In genomic region chr17:1905190-1905919, GRCh38 we compare ENCODE assay signal across 12 cellular contexts.
A peak's percentile ranks its signal among the peaks of the same experiment; 100 is the strongest.
DNase-seq lines count a peak whose midpoint lies in the region; ATAC-seq, FAIRE-seq and TF ChIP-seq lines count a peak whose summit lies in the region.
"Had no signal": no experiment of that assay in that cellular context is flagged by ENCODE, and none has a peak within 500 bp of the region (broad histone marks: within the 10 kb centered on the region; RNA-seq: fewer than 3 reads in every experiment).

No MANE protein-coding gene starts in this region.

- H2AFZ ChIP-seq in HepG2 (ENCODE audit: low read length): peak overlapping the region; percentile 1

- H3K9me3 ChIP-seq in HepG2 (ENCODE audit: low read length): no peaks in the 10 kb centered on the region

- no peak overlapping the region for H3K9ac ChIP-seq in HepG2 (ENCODE audit: insufficient read depth, low read depth, low read length)

- TF ChIP-seq RAD21 in HepG2 (CRISPR knock-in tag; IDR thresholded peaks at IDR 0.05): no peak

- no peak for ATAC-seq in SK-N-SH treated with all-trans-retinoic acid at 6 μM for 48 hours
- ATAC-seq in HepG2: peak; percentile 69
- no peak for ATAC-seq in HG02763 (IDR thresholded peaks at IDR 0.05; ENCODE audit: unreplicated experiment)
- ATAC-seq: sciatic nerve had no signal

- peak; percentile 46 for DNase-seq in ELF-1 (ENCODE audit: low read depth, low spot score)
- peak; percentile 32 for DNase-seq in NCI-H2107 (lab: John Stamatoyannopoulos, UW)
- DNase-seq in HepG2 (ENCODE audit: low spot score): peak; percentile 16
- no peak for DNase-seq in RWPE1 (ENCODE audit: low spot score)
- no peak for DNase-seq in GM20000 (ENCODE audit: low spot score)
- DNase-seq in H54 (ENCODE audit: insufficient read length, low spot score): no peak
- DNase-seq: midbrain, NCI-H774, trophoblast cell had no signal

- intact Hi-C loops in HepG2 (cut with micrococcal nuclease; ENCODE audit: unreplicated experiment): loop anchor here (5.0 kb wide), 1 partner anchor 52 kb away; no protein-coding TSS in a partner anchor

- H3K4me3 ChIP-seq in HepG2 (replicated peaks in 1 of 3; ENCODE audit: insufficient read depth in 1 of 3, low read depth in 2 of 3, low read length in 3 of 3): peak overlapping the region; percentile 27 to 60 (median 36); a peak in 5 of 6 replicates

- H3K27ac ChIP-seq in HepG2 (ENCODE audit: extremely low read length, insufficient read depth, low read length) (no peak overlapping the region), RWPE1 (no peak overlapping the region)

- in situ Hi-C loops in HepG2 (cut with HindIII; ENCODE audit: extremely low pct_ligation_motif_present, low pct_unique_long_range_greater_than_20kb): loop anchor here (5.0 to 25.0 kb wide), 2 partner anchors 122 to 332 kb away; partner anchors contain the start of gene RTN4RL1

- peaks cover 40% of the 10 kb centered on the region for H3K4me1 ChIP-seq in HepG2 (ENCODE audit: insufficient read depth, low read length)

- H3K4me2 ChIP-seq in HepG2 (ENCODE audit: low read depth, low read length): peak overlapping the region; percentile 84

- FAIRE-seq in HepG2 (lab: Jason Lieb, UNC) (no peak), H54 (lab: Jason Lieb, UNC) (no peak)

- no peaks in the 10 kb centered on the region for H4K20me1 ChIP-seq in HepG2 (ENCODE audit: insufficient read depth, low read length)

- TF ChIP-seq EP300 in HepG2 (IDR thresholded peaks at IDR 0.05; ENCODE audit: low read depth in 2 of 2, low read length in 2 of 2) (no peak), HepG2 (CRISPR knock-in tag; IDR thresholded peaks at IDR 0.05; ENCODE audit: borderline replicate concordance) (no peak)

- TF ChIP-seq CTCF in HepG2 (CRISPR knock-in tag; IDR thresholded peaks at IDR 0.05) (no peak), RWPE1 (conservative IDR thresholded peaks at IDR 0.05; ENCODE audit: low read depth) (no peak), GM20000 (IDR thresholded peaks at IDR 0.05; ENCODE audit: extremely low read depth, missing control alignments) (no peak)

- H3K79me2 ChIP-seq in HepG2 (ENCODE audit: insufficient read depth, low read length): no peaks in the 10 kb centered on the region

- CTCF ChIA-PET in HepG2 (lab: Yijun Ruan, JAX; ENCODE audit: low intra/inter-chr PET ratio, low total read pairs): no interaction called here
- CTCF ChIA-PET in RWPE1 (lab: Yijun Ruan, JAX): interaction anchor here (0.6 to 1.4 kb wide), 3 partner anchors 23 to 120 kb away, joined by 3 to 6 read pairs (median 3); partner anchors contain the start of gene RTN4RL1

- POLR2A ChIA-PET in HepG2 (lab: Yijun Ruan, JAX) (interaction anchor here (0.5 to 1.3 kb wide), 2 partner anchors 78 to 119 kb away, joined by 3 read pairs; no protein-coding TSS in a partner anchor), RWPE1 (lab: Yijun Ruan, JAX; ENCODE audit: low non-redundant PET) (interaction anchor here (0.7 kb wide), 1 partner anchor 121 kb away, joined by 3 read pairs; no protein-coding TSS in a partner anchor)

- 13% methylated on average over 17 of the region's 26 CpGs for WGBS in HepG2 (ENCODE audit: low lambda C conversion rate)

- H3K36me3 ChIP-seq in HepG2 (replicated peaks in 1 of 2; ENCODE audit: control insufficient read depth in 1 of 2, insufficient read depth in 2 of 2, low read length in 2 of 2): no peaks in the 10 kb centered on the region

- BruUV-seq in HepG2 (replicated peaks; lab: Mats Ljungman, UMichigan): no TSS peak

- TF ChIP-seq POLR2A in HepG2 (IDR thresholded peaks at IDR 0.05; ENCODE audit: insufficient read depth in 1 of 2, low read depth in 2 of 2, low read length in 2 of 2): no peak
- TF ChIP-seq POLR2A in H54 (IDR thresholded peaks at IDR 0.05; ENCODE audit: low read depth, low read length): no peak

- H3K27me3 ChIP-seq in HepG2 (ENCODE audit: control insufficient read depth in 1 of 2, insufficient read depth in 2 of 2, low read length in 2 of 2): peaks cover 0 to 27% of the 10 kb centered on the region in 2 experiments; a peak in 3 of 5 replicates

TF ChIP-seq in SK-N-SH treated with all-trans-retinoic acid at 6 μM for 48 hours, 23 proteins besides CTCF, POLR2A, EP300 and RAD21:
- TF ChIP-seq ZNF70 (CRISPR knock-in tag; IDR thresholded peaks at IDR 0.05): no peak
- TF ChIP-seq ISL1 (CRISPR knock-in tag; IDR thresholded peaks at IDR 0.05): peak; percentile 31; the same call in 1 of the 2 replicates

TF ChIP-seq in HepG2, 621 proteins besides CTCF, POLR2A, EP300 and RAD21 (continues in another document):
- no peak for TF ChIP-seq RFX1 (IDR thresholded peaks at IDR 0.05)
- TF ChIP-seq KMT2A (CRISPR knock-in tag; IDR thresholded peaks at IDR 0.05): 0 out of 2 replicates have a peak, but pooled peaks have one; percentile 23
- no peak for TF ChIP-seq ZFYVE20 (CRISPR knock-in tag; IDR thresholded peaks at IDR 0.05; ENCODE audit: borderline replicate concordance, low read depth)
- peak; percentile 46; the same call in 1 of the 2 replicates for TF ChIP-seq SALL1 (CRISPR knock-in tag; IDR thresholded peaks at IDR 0.05)
- TF ChIP-seq, protein P1, sequence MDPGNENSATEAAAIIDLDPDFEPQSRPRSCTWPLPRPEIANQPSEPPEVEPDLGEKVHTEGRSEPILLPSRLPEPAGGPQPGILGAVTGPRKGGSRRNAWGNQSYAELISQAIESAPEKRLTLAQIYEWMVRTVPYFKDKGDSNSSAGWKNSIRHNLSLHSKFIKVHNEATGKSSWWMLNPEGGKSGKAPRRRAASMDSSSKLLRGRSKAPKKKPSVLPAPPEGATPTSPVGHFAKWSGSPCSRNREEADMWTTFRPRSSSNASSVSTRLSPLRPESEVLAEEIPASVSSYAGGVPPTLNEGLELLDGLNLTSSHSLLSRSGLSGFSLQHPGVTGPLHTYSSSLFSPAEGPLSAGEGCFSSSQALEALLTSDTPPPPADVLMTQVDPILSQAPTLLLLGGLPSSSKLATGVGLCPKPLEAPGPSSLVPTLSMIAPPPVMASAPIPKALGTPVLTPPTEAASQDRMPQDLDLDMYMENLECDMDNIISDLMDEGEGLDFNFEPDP (CRISPR knock-in tag; conservative IDR thresholded peaks at IDR 0.05): 0 out of 2 replicates have a peak, but pooled peaks have one; percentile 22
- no peak for TF ChIP-seq AGO1 (IDR thresholded peaks at IDR 0.05; ENCODE audit: low read depth, low read length, poor library complexity, severe bottlenecking)
- no peak for TF ChIP-seq TCF7L2 (IDR thresholded peaks at IDR 0.05; ENCODE audit: low read depth, low read length)
- peak; percentile 71; the same call in 1 of the 2 replicates for TF ChIP-seq MAX (IDR thresholded peaks at IDR 0.05)
- TF ChIP-seq RNF2 (conservative IDR thresholded peaks at IDR 0.05; ENCODE audit: low read depth): 0 out of 2 replicates have a peak, but pooled peaks have one; percentile 41
- peak; percentile 37; the same call in 1 of the 2 replicates for TF ChIP-seq NFKB2 (CRISPR knock-in tag; IDR thresholded peaks at IDR 0.05; ENCODE audit: borderline replicate concordance)
- no peak for TF ChIP-seq RARA (CRISPR knock-in tag; IDR thresholded peaks at IDR 0.05)
- peak; percentile 50; the same call in 1 of the 2 replicates for TF ChIP-seq ZFY (CRISPR knock-in tag; IDR thresholded peaks at IDR 0.05)
- TF ChIP-seq ATF1 (CRISPR knock-in tag; IDR thresholded peaks at IDR 0.05): no peak
- peak; percentile 18; the same call in 1 of the 2 replicates for TF ChIP-seq TGIF2 (CRISPR knock-in tag; IDR thresholded peaks at IDR 0.05)
- no peak for TF ChIP-seq STAG1 (CRISPR knock-in tag; IDR thresholded peaks at IDR 0.05)
- TF ChIP-seq, protein P2, sequence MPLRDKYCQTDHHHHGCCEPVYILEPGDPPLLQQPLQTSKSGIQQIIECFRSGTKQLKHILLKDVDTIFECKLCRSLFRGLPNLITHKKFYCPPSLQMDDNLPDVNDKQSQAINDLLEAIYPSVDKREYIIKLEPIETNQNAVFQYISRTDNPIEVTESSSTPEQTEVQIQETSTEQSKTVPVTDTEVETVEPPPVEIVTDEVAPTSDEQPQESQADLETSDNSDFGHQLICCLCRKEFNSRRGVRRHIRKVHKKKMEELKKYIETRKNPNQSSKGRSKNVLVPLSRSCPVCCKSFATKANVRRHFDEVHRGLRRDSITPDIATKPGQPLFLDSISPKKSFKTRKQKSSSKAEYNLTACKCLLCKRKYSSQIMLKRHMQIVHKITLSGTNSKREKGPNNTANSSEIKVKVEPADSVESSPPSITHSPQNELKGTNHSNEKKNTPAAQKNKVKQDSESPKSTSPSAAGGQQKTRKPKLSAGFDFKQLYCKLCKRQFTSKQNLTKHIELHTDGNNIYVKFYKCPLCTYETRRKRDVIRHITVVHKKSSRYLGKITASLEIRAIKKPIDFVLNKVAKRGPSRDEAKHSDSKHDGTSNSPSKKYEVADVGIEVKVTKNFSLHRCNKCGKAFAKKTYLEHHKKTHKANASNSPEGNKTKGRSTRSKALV (CRISPR knock-in tag; IDR thresholded peaks at IDR 0.05): no peak
- peak; percentile 79 for TF ChIP-seq PBX2 (CRISPR knock-in tag; IDR thresholded peaks at IDR 0.05)

Comparison
In these comparisons a context has a peak if more than half of its experiments do, and no peak if none do; other contexts are left out.
1. DNase-seq: peak in ELF-1 (single experiment), NCI-H2107 (single experiment) and HepG2 (single experiment); none in RWPE1 (single experiment), GM20000 (single experiment) and H54 (single experiment).